ENCODE assay signal across 10 cellular contexts in the genomic region with DNA sequence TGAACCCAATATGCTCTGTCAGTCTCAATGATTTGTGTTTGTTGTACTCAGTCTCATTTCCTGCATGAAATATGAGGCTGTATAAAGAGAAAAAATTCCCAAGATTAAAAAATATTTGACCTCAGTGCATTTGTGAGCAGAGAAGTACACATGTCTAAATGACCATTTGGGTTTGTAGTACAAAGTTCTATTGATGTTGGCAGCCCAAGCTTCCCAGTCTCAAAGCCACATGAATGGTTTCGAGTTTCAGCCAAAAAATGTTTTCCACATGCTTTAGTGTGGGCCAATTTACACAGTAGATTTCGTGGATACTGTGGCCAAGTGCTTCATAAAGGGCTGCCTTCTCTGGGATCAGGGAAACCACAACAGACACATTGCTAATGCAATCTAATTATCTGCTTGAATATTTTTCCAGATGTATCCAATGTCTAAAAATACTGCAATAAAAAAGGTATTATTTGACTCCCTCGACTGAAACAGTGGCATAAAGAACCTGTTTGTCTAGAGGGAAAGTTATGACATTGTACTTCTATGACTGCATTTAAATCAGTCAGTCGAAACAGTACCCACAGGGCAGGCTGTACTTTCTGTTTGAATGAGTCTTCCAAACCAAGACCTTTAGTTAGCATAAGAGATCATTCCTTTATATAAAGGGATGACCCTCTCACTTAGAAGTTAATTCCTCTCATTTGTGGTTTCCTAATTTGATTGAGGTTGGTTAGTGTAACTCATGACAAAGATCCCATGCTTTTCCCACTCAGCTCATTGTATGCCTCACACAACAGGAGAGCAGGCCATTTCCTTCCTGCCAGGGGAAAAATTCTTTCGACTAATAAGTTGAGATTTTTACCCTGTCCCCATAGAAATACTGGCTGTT.
A peak's percentile ranks its signal among the peaks of the same experiment; 100 is the strongest.
DNase-seq lines count a peak whose midpoint lies in the region; ATAC-seq and TF ChIP-seq lines count a peak whose summit lies in the region.
"Had no signal": no experiment of that assay in that cellular context is flagged by ENCODE, and none has a peak within 500 bp of the region (broad histone marks: within the 10 kb centered on the region; RNA-seq: fewer than 3 reads in every experiment).

No MANE protein-coding gene starts in this region.

- H3K27ac Mint-ChIP-seq in activated CD4-positive, alpha-beta memory T cell treated with anti-CD3 and anti-CD28 coated beads, Interleukin-2, amount 10 ng/mL, durations not matched to agents 7 days and 5 days, result no peak overlapping the region

- H3K14ac ChIP-seq in mesenchymal stem cell (ENCODE audit: low read length in 2 of 2), result no peak overlapping the region

- no peaks in the 10 kb centered on the region for H3K79me1 ChIP-seq in mesenchymal stem cell (replicated peaks; ENCODE audit: low read length, poor library complexity, severe bottlenecking)

- peak overlapping the region in 1 of 2 experiments; percentile 43 for H3K4me3 ChIP-seq in mesenchymal stem cell (ENCODE audit: insufficient read depth in 1 of 2, low read depth in 1 of 2, low read length in 2 of 2)

- H4K8ac ChIP-seq in mesenchymal stem cell (ENCODE audit: low read length), result no peak overlapping the region

- CTCF ChIA-PET in activated CD4-positive, alpha-beta memory T cell treated with anti-CD3 and anti-CD28 coated beads, Interleukin-2, amount 10 ng/mL, durations not matched to agents 7 days and 5 days (lab: Charles Lee), result no interaction called here

- no peak for DNase-seq in Right ventricle myocardium inferior (ENCODE audit: missing footprints)
- no peak for DNase-seq in cardiac septum (ENCODE audit: low spot score)
- peak; percentile 95 for DNase-seq in dedifferentiated amniotic fluid mesenchymal stem cell (ENCODE audit: extremely low spot score)
- DNase-seq in mesenchymal stem cell, result no peak
- DNase-seq in activated gamma-delta T cell treated with Interleukin-2 at 50 U/mL for 16 hours, result no peak
- no peak for DNase-seq in activated CD4-positive, alpha-beta memory T cell treated with anti-CD3 and anti-CD28 coated beads, Interleukin-2, amount 10 ng/mL, durations not matched to agents 7 days and 5 days
- no peak for DNase-seq in cortex of kidney (lab: John Stamatoyannopoulos, UW)
- DNase-seq: activated CD4-positive, alpha-beta T cell treated with anti-CD3 and anti-CD28 coated beads, Interleukin-2, amount 50 U/mL, for 4 hours; AML-193 had no signal

- no peak overlapping the region for H2BK120ac ChIP-seq in mesenchymal stem cell (ENCODE audit: low read depth, low read length)

- H3K18ac ChIP-seq in mesenchymal stem cell (ENCODE audit: low read depth in 1 of 2, low read length in 2 of 2), result peak overlapping the region in 1 of 2 experiments; percentile 11

- no peak overlapping the region for H3K4me2 ChIP-seq in mesenchymal stem cell (ENCODE audit: low read length, poor library complexity, severe bottlenecking)

- H3K23ac ChIP-seq in mesenchymal stem cell (ENCODE audit: low read length in 2 of 2), result no peak overlapping the region

- no peak overlapping the region for H3K4me3 Mint-ChIP-seq in activated CD4-positive, alpha-beta memory T cell treated with anti-CD3 and anti-CD28 coated beads, Interleukin-2, amount 10 ng/mL, durations not matched to agents 7 days and 5 days

- no peaks in the 10 kb centered on the region for H3K36me3 ChIP-seq in mesenchymal stem cell (ENCODE audit: control insufficient read depth in 1 of 2, insufficient read depth in 2 of 2, low read depth in 1 of 2, low read length in 2 of 2)

- intact Hi-C loops in Right ventricle myocardium inferior (cut with DNase I) (no loop called here), cardiac septum (cut with DNase I) (no loop called here)

- no peaks in the 10 kb centered on the region for H3K9me3 ChIP-seq in mesenchymal stem cell (ENCODE audit: control insufficient read depth, low read length)

- H2BK5ac ChIP-seq in mesenchymal stem cell (ENCODE audit: low read depth, low read length, poor library complexity, severe bottlenecking), result no peak overlapping the region

- H3K9ac ChIP-seq in mesenchymal stem cell (ENCODE audit: low read length), result peak overlapping the region; percentile 15

- peak; percentile 90 for ATAC-seq in Right ventricle myocardium inferior
- ATAC-seq in GM18505 (IDR thresholded peaks at IDR 0.05; ENCODE audit: unreplicated experiment), result no peak

- no peaks in the 10 kb centered on the region for H3K27me3 Mint-ChIP-seq in activated CD4-positive, alpha-beta memory T cell treated with anti-CD3 and anti-CD28 coated beads, Interleukin-2, amount 10 ng/mL, durations not matched to agents 7 days and 5 days

- POLR2A ChIA-PET in activated CD4-positive, alpha-beta memory T cell treated with anti-CD3 and anti-CD28 coated beads, Interleukin-2, amount 10 ng/mL, durations not matched to agents 7 days and 5 days (lab: Charles Lee), result no interaction called here

- H2BK15ac ChIP-seq in mesenchymal stem cell (ENCODE audit: low read depth, poor library complexity, severe bottlenecking), result no peak overlapping the region

- H3K4me1 ChIP-seq in mesenchymal stem cell (ENCODE audit: control insufficient read depth, insufficient read depth, low read depth, low read length), result no peaks in the 10 kb centered on the region

- no peak overlapping the region for H4K91ac ChIP-seq in mesenchymal stem cell (ENCODE audit: low read length)

- no peaks in the 10 kb centered on the region for H3K36me3 Mint-ChIP-seq in activated CD4-positive, alpha-beta memory T cell treated with anti-CD3 and anti-CD28 coated beads, Interleukin-2, amount 10 ng/mL, durations not matched to agents 7 days and 5 days (ENCODE audit: low read depth)

- no peak overlapping the region for H3K4ac ChIP-seq in mesenchymal stem cell (ENCODE audit: low read depth in 1 of 2, low read length in 2 of 2)

- peaks cover 3 to 26% of the 10 kb centered on the region in 2 experiments for H3K27me3 ChIP-seq in mesenchymal stem cell (ENCODE audit: control insufficient read depth in 1 of 2, insufficient read depth in 1 of 2, low read length in 2 of 2)

- no peak overlapping the region for H2AFZ ChIP-seq in mesenchymal stem cell (ENCODE audit: low read depth, low read length)

- H2AK5ac ChIP-seq in mesenchymal stem cell (ENCODE audit: low read length, severe bottlenecking), result no peak overlapping the region

- H3K9me3 Mint-ChIP-seq in activated CD4-positive, alpha-beta memory T cell treated with anti-CD3 and anti-CD28 coated beads, Interleukin-2, amount 10 ng/mL, durations not matched to agents 7 days and 5 days, result peaks cover 2% of the 10 kb centered on the region

- TF ChIP-seq POLR2A in GM18505 (IDR thresholded peaks at IDR 0.05; ENCODE audit: borderline replicate concordance, extremely low read depth, insufficient read depth, insufficient read length), result no peak

- H3K4me1 Mint-ChIP-seq in activated CD4-positive, alpha-beta memory T cell treated with anti-CD3 and anti-CD28 coated beads, Interleukin-2, amount 10 ng/mL, durations not matched to agents 7 days and 5 days, result no peaks in the 10 kb centered on the region

- WGBS in mesenchymal stem cell, result 90% methylated on average over 4 of the region's 5 CpGs

- H2BK12ac ChIP-seq in mesenchymal stem cell (ENCODE audit: low read length in 2 of 2), result no peak overlapping the region

- H3K27ac ChIP-seq in mesenchymal stem cell (ENCODE audit: low read length, poor library complexity, severe bottlenecking), result no peak overlapping the region
